Comparison of ENCODE assay signal across 10 cellular contexts in genomic region chr1:186535388-186536133, GRCh38.
A peak's percentile ranks its signal among the peaks of the same experiment; 100 is the strongest.
DNase-seq lines count a peak whose midpoint lies in the region; ATAC-seq, FAIRE-seq and TF ChIP-seq lines count a peak whose summit lies in the region.
"Had no signal": no experiment of that assay in that cellular context is flagged by ENCODE, and none has a peak within 500 bp of the region (broad histone marks: within the 10 kb centered on the region; RNA-seq: fewer than 3 reads in every experiment).

No MANE protein-coding gene starts in this region.

- H3K27ac ChIP-seq in brain microvascular endothelial cell = peak overlapping the region; percentile 77
- no peak overlapping the region for H3K27ac ChIP-seq in lung (ENCODE audit: low read depth in 1 of 2, low read length in 1 of 2)

- ATAC-seq in lung (ENCODE audit: insufficient read depth, low FRiP score) (peak; percentile 25), GM18909 (IDR thresholded peaks at IDR 0.05; ENCODE audit: poor library complexity, unreplicated experiment) (no peak), GM19328 (IDR thresholded peaks at IDR 0.05; ENCODE audit: unreplicated experiment) (no peak)

- no peak for FAIRE-seq in GM12891 (lab: Jason Lieb, UNC)

- H3K4me3 ChIP-seq in BJ (ENCODE audit: low read depth, low read length) = no peak overlapping the region
- no peak overlapping the region for H3K4me3 ChIP-seq in brain microvascular endothelial cell (ENCODE audit: low read depth, low read length)
- no peak overlapping the region for H3K4me3 ChIP-seq in lung
- H3K4me3 ChIP-seq: thoracic aorta had no signal

- 60 to 75% methylated on average over 5 of the region's 5 CpGs for WGBS in lung, 2 donors

- POLR2A ChIA-PET in BJ (lab: Charles Lee) = no interaction called here

- no peak for TF ChIP-seq POLR2A in GM12891 (IDR thresholded peaks at IDR 0.05; ENCODE audit: low read depth, low read length)

- peak; percentile 90 for DNase-seq in BJ (ENCODE audit: low read depth)
- peak; percentile 97 for DNase-seq in HS-5 (ENCODE audit: low read depth)
- DNase-seq in brain microvascular endothelial cell = peak; percentile 83
- DNase-seq in lung (ENCODE audit: low spot score) = no peak
- no peak for DNase-seq in GM12891 (ENCODE audit: insufficient read length, low spot score)
- DNase-seq in NCI-H524 treated with DMSO at 0.1 percent for 48 hours (lab: John Stamatoyannopoulos, UW) = no peak
- DNase-seq: effector CD8-positive, alpha-beta T cell had no signal

- no peaks in the 10 kb centered on the region for H3K4me1 ChIP-seq in lung (ENCODE audit: control insufficient read depth in 2 of 2, insufficient read depth in 2 of 2, low read length in 2 of 2)

- CTCF ChIA-PET in BJ (lab: Yijun Ruan, JAX) = interaction anchor here (1.0 kb wide), 1 partner anchor 31 kb away, joined by 3 read pairs; no protein-coding TSS in a partner anchor

- H3K27me3 ChIP-seq in BJ (ENCODE audit: control insufficient read depth, insufficient read depth, low read length) (no peaks in the 10 kb centered on the region), brain microvascular endothelial cell (replicated peaks) (no peaks in the 10 kb centered on the region), lung (ENCODE audit: control insufficient read depth, insufficient read depth) (no peaks in the 10 kb centered on the region)

- no peaks in the 10 kb centered on the region for H3K36me3 ChIP-seq in BJ (ENCODE audit: control insufficient read depth, insufficient read depth, low read length)
- no peaks in the 10 kb centered on the region for H3K36me3 ChIP-seq in brain microvascular endothelial cell (replicated peaks)
- no peaks in the 10 kb centered on the region for H3K36me3 ChIP-seq in lung (ENCODE audit: control insufficient read depth in 2 of 2, insufficient read depth in 2 of 2, low read length in 2 of 2)
- H3K36me3 ChIP-seq: thoracic aorta had no signal

- no peak for TF ChIP-seq CTCF in BJ (IDR thresholded peaks at IDR 0.05; ENCODE audit: insufficient read depth, low read depth, low read length)
- TF ChIP-seq CTCF in brain microvascular endothelial cell (IDR thresholded peaks at IDR 0.05; ENCODE audit: low read depth, low read length, missing control alignments) = no peak
- TF ChIP-seq CTCF in lung (IDR thresholded peaks at IDR 0.05; ENCODE audit: control extremely low read depth, extremely low read depth) = no peak

- H3K9me3 ChIP-seq in lung (ENCODE audit: control insufficient read depth in 2 of 2, insufficient read depth in 1 of 2, low read length in 1 of 2) = peaks cover 3% of the 10 kb centered on the region in 2 donors
- H3K9me3 ChIP-seq: thoracic aorta had no signal

- in situ Hi-C loops in brain microvascular endothelial cell (cut with HindIII; ENCODE audit: low pct_ligation_motif_present, low sequenced_read_pairs) = no loop called here

TF ChIP-seq in GM12891, 5 proteins besides CTCF, POLR2A, EP300 and RAD21:
- TF ChIP-seq PAX5 (IDR thresholded peaks at IDR 0.05; ENCODE audit: insufficient read depth, low read length, severe bottlenecking) (no peak), SPI1 (IDR thresholded peaks at IDR 0.05; ENCODE audit: low read depth, low read length) (no peak), TAF1 (IDR thresholded peaks at IDR 0.05; ENCODE audit: low read depth, low read length) (no peak)

Comparison
In these comparisons a context has a peak if more than half of its experiments do, and no peak if none do; other contexts are left out.
1. DNase-seq: peak in BJ (single experiment), HS-5 (single experiment) and brain microvascular endothelial cell (single experiment); none in lung (single experiment), GM12891 (single experiment) and NCI-H524 treated with DMSO at 0.1 percent for 48 hours (single experiment).